Comparison of ENCODE assay signal across 15 cellular contexts in the genomic region with DNA sequence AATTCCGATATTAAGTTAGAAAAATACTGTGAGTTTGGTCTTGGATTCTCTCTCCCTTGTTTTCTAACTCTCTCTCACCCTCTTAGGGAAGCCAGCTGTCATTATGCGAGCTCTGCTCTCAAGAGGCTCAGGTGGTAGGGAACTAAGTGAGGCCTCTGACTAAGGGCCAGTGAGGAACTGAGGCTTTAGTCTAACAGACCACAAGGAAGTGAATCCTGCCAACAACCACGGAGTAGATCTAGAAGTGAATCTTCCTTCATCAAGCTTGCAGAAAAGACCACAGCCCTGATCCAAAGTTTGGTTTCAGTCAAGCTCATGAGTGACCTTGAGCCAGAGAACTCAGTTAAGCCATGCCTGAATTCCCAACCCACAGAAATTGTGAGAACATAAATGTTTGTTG.
DNase-seq lines count a peak whose midpoint lies in the region; ATAC-seq and TF ChIP-seq lines count a peak whose summit lies in the region.
"Had no signal": no experiment of that assay in that cellular context is flagged by ENCODE, and none has a peak within 500 bp of the region (broad histone marks: within the 10 kb centered on the region; RNA-seq: fewer than 3 reads in every experiment).

No MANE protein-coding gene starts in this region.

- intact Hi-C loops in PC-9 (cut with micrococcal nuclease; ENCODE audit: unreplicated experiment), result no loop called here
- intact Hi-C loops in aorta (cut with DNase I), result no loop called here

- CTCF ChIA-PET in PC-9 (lab: Charles Lee), result no interaction called here

- ATAC-seq in GM21515 (IDR thresholded peaks at IDR 0.05; ENCODE audit: unreplicated experiment) (peak; percentile 85), HG03159 (IDR thresholded peaks at IDR 0.05; ENCODE audit: unreplicated experiment) (peak; percentile 73), HG03097 (IDR thresholded peaks at IDR 0.05; ENCODE audit: low FRiP score, unreplicated experiment) (no peak), aorta (ENCODE audit: low FRiP score) (no peak)
- ATAC-seq: mucosa of descending colon; Right ventricle myocardium inferior; stimulated activated naive CD8-positive, alpha-beta T cell treated with anti-CD3 and anti-CD28 coated beads, Interleukin-15, Interleukin-2, amounts not matched to agents 100 U/mL and 50 U/mL, for 24 hours had no signal

- H3K27ac ChIP-seq in PC-9 (no peak overlapping the region), Peyer's patch (no peak overlapping the region), aorta (ENCODE audit: low read depth in 1 of 2, low read length in 2 of 2) (no peak overlapping the region)
- H3K27ac ChIP-seq: coronary artery had no signal

- H3K4me1 ChIP-seq in PC-9 (replicated peaks; ENCODE audit: insufficient read depth) (no peaks in the 10 kb centered on the region), Peyer's patch (no peaks in the 10 kb centered on the region), aorta (ENCODE audit: control insufficient read depth in 1 of 2, insufficient read depth in 2 of 2, low read length in 2 of 2) (no peaks in the 10 kb centered on the region)

- H3K36me3 ChIP-seq in GM06990 (ENCODE audit: control insufficient read depth, insufficient read depth, low read length), result no peaks in the 10 kb centered on the region
- H3K36me3 ChIP-seq in PC-9 (ENCODE audit: low read depth), result no peaks in the 10 kb centered on the region
- H3K36me3 ChIP-seq in Peyer's patch, result no peaks in the 10 kb centered on the region
- H3K36me3 ChIP-seq in aorta (ENCODE audit: control insufficient read depth in 1 of 2, insufficient read depth in 2 of 2, low read length in 1 of 2), result no peaks in the 10 kb centered on the region

- no peak overlapping the region for H3K4me2 ChIP-seq in PC-9

- DNase-seq in GM06990 (ENCODE audit: extremely low read depth, insufficient read length), result peak; percentile 13
- no peak for DNase-seq in PC-9
- DNase-seq in Peyer's patch, result no peak
- no peak for DNase-seq in aorta
- DNase-seq in cortex of kidney (lab: John Stamatoyannopoulos, UW), result no peak
- DNase-seq: activated CD4-positive, CD25-positive, alpha-beta regulatory T cell; activated T-cell treated with anti-CD3 and anti-CD28 coated beads, Interleukin-2, amount 50 U/mL, for 1 hour; mucosa of descending colon; stimulated activated CD4-positive, alpha-beta T cell treated with anti-CD3 and anti-CD28 coated beads, Interleukin-2, amount 100 ng/mL, for 24 hours; stimulated activated naive CD8-positive, alpha-beta T cell treated with anti-CD3 and anti-CD28 coated beads, Interleukin-15, Interleukin-2, amounts not matched to agents 100 U/mL and 50 U/mL, for 24 hours had no signal

- no peaks in the 10 kb centered on the region for H3K9me2 ChIP-seq in PC-9 (ENCODE audit: insufficient read depth)

- 58 to 76% methylated on average over 3 of the region's 3 CpGs for WGBS in aorta, 2 donors

- no peaks in the 10 kb centered on the region for H3F3A ChIP-seq in PC-9 (ENCODE audit: insufficient read depth, low read depth)

- POLR2A ChIA-PET in PC-9 (lab: Charles Lee; ENCODE audit: unreplicated experiment), result no interaction called here

- no TSS peak for BruUV-seq in PC-9 (replicated peaks; lab: Mats Ljungman, UMichigan)

- H3K27me3 ChIP-seq in GM06990 (replicated peaks; ENCODE audit: control insufficient read depth, insufficient read depth, low read length) (no peaks in the 10 kb centered on the region), PC-9 (ENCODE audit: insufficient read depth, low read depth) (no peaks in the 10 kb centered on the region), Peyer's patch (no peaks in the 10 kb centered on the region), aorta (ENCODE audit: control insufficient read depth in 1 of 2, insufficient read depth in 2 of 2, low read length in 1 of 2) (no peaks in the 10 kb centered on the region)

- H3K4me3 ChIP-seq in GM06990 (replicated peaks; ENCODE audit: low read depth, low read length) (no peak overlapping the region), PC-9 (no peak overlapping the region), Peyer's patch (no peak overlapping the region), aorta (ENCODE audit: low read length in 2 of 2) (no peak overlapping the region)
- H3K4me3 ChIP-seq: coronary artery, mucosa of descending colon had no signal

- no peaks in the 10 kb centered on the region for H4K20me1 ChIP-seq in PC-9 (ENCODE audit: insufficient read depth)

- H2AFZ ChIP-seq in PC-9, result peak overlapping the region; percentile 10; the same call in 1 of the 2 replicates

- TF ChIP-seq CTCF in GM06990 (IDR thresholded peaks at IDR 0.05; ENCODE audit: insufficient read depth, low read length, poor library complexity, severe bottlenecking) (no peak), PC-9 (conservative IDR thresholded peaks at IDR 0.05) (no peak), Peyer's patch (IDR thresholded peaks at IDR 0.05) (no peak)

- no peaks in the 10 kb centered on the region for H3K9me3 ChIP-seq in PC-9 (ENCODE audit: insufficient read depth, low read depth)
- H3K9me3 ChIP-seq in Peyer's patch, result no peaks in the 10 kb centered on the region
- peaks cover 2% of the 10 kb centered on the region for H3K9me3 ChIP-seq in aorta (ENCODE audit: control insufficient read depth, low read length)
- H3K9me3 ChIP-seq: mucosa of descending colon had no signal

- TF ChIP-seq POLR2A in Peyer's patch (IDR thresholded peaks at IDR 0.05), result no peak

- no peaks in the 10 kb centered on the region for H3K79me2 ChIP-seq in PC-9 (ENCODE audit: low read depth)

Comparison
In these comparisons a context has a peak if more than half of its experiments do, and no peak if none do; other contexts are left out.
1. ATAC-seq: peak in GM21515 (single experiment) and HG03159 (single experiment); none in HG03097 (single experiment) and aorta (single experiment).